Comparison of ENCODE assay signal across 14 cellular contexts in the genomic region with DNA sequence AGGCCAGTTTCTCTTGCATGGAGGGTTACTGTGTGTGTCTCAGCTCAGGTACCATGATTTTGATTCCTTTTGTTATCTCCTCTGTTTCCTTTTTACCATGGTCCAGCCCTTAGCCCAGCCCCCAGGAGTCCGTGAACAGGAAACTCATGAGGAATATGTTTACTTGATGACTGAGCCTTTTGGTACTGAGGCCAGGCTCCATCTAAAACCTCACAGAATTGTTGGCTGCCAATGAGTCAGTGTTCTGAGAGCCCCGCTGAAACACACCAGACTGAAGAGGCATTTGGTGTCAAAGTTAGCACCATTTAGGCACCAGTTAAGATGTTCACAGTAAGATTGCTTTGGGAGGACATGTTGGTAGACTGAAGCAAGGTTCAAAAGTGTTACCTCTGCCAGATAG.
DNase-seq lines count a peak whose midpoint lies in the region; ATAC-seq and TF ChIP-seq lines count a peak whose summit lies in the region.
"Had no signal": no experiment of that assay in that cellular context is flagged by ENCODE, and none has a peak within 500 bp of the region (broad histone marks: within the 10 kb centered on the region; RNA-seq: fewer than 3 reads in every experiment).

No MANE protein-coding gene starts in this region.

- intact Hi-C loops in PC-3 (cut with micrococcal nuclease) = loop anchor here (5.0 kb wide), 1 partner anchor 136 kb away; no protein-coding TSS in a partner anchor
- intact Hi-C loops in sigmoid colon (cut with DNase I) = no loop called here

- peak overlapping the region; percentile 25; the same call in 1 of the 2 replicates for H2AFZ ChIP-seq in PC-3 (ENCODE audit: low read length)

- H3K4me2 ChIP-seq in DOHH2 (ENCODE audit: low read length) (peak overlapping the region; percentile 47), PC-3 (ENCODE audit: low read length) (peak overlapping the region; percentile 27)

- no TSS peak for BruUV-seq in PC-3 (replicated peaks; lab: Mats Ljungman, UMichigan)

- H3K9me3 ChIP-seq in DOHH2 (ENCODE audit: control insufficient read depth, insufficient read depth, low read length) = no peaks in the 10 kb centered on the region
- no peaks in the 10 kb centered on the region for H3K9me3 ChIP-seq in PC-3 (ENCODE audit: low read length)
- H3K9me3 ChIP-seq in sigmoid colon = no peaks in the 10 kb centered on the region
- H3K9me3 ChIP-seq: Caco-2 had no signal

- peak; percentile 70 for ATAC-seq in PC-3
- ATAC-seq: naive thymus-derived CD8-positive, alpha-beta T cell had no signal

- 39 to 45% methylated on average over 2 of the region's 2 CpGs for WGBS in sigmoid colon, 2 donors

- H3K27ac ChIP-seq in DOHH2 (ENCODE audit: low read depth, low read length) (no peak overlapping the region), PC-3 (ENCODE audit: low read length) (peak overlapping the region; percentile 51), epithelial cell of prostate (no peak overlapping the region), sigmoid colon (peak overlapping the region in 3 of 4 donors; percentile 36 to 75 (median 58))
- H3K27ac ChIP-seq: RWPE1 had no signal

- POLR2A ChIA-PET in PC-3 (lab: Charles Lee; ENCODE audit: unreplicated experiment) = interaction anchor here (0.7 kb wide), 1 partner anchor 221 kb away, joined by 5 read pairs; no protein-coding TSS in a partner anchor

- CTCF ChIA-PET in PC-3 (lab: Charles Lee) = no interaction called here

- no peak overlapping the region for H3K9ac ChIP-seq in PC-3 (ENCODE audit: low read length)

- TF ChIP-seq POLR2A in sigmoid colon (IDR thresholded peaks at IDR 0.05) = no peak

- TF ChIP-seq CTCF in DOHH2 (IDR thresholded peaks at IDR 0.05; ENCODE audit: low read depth, low read length, poor library complexity, severe bottlenecking) = no peak
- no peak for TF ChIP-seq CTCF in PC-3 (conservative IDR thresholded peaks at IDR 0.05; ENCODE audit: low read depth, low read length)
- no peak for TF ChIP-seq CTCF in sigmoid colon (IDR thresholded peaks at IDR 0.05)

- no peak for TF ChIP-seq EP300 in sigmoid colon (IDR thresholded peaks at IDR 0.05)

- H3K9me2 ChIP-seq in DOHH2 (replicated peaks; ENCODE audit: control insufficient read depth, low read length) (no peaks in the 10 kb centered on the region), PC-3 (replicated peaks; ENCODE audit: low read length) (no peaks in the 10 kb centered on the region)

- H3F3A ChIP-seq in DOHH2 (ENCODE audit: control insufficient read depth, insufficient read depth) (no peaks in the 10 kb centered on the region), PC-3 (ENCODE audit: low read length, unreplicated experiment) (no peaks in the 10 kb centered on the region)

- H3K4me3 ChIP-seq in DOHH2 (ENCODE audit: low read length) (no peak overlapping the region), PC-3 (ENCODE audit: low read length) (no peak overlapping the region; the same call in 1 of the 2 replicates), sigmoid colon (no peak overlapping the region), H7 (ENCODE audit: insufficient read depth, low read depth, low read length) (no peak overlapping the region)

- H3K4me1 ChIP-seq in DOHH2 (ENCODE audit: control insufficient read depth, low read length) = peaks cover 12% of the 10 kb centered on the region
- peaks cover 30% of the 10 kb centered on the region for H3K4me1 ChIP-seq in PC-3 (ENCODE audit: insufficient read depth, low read length)
- H3K4me1 ChIP-seq in sigmoid colon = peaks cover 0 to 18% (median 11%) of the 10 kb centered on the region in 4 donors
- H3K4me1 ChIP-seq: Caco-2 had no signal

- H3K79me2 ChIP-seq in DOHH2 (ENCODE audit: control insufficient read depth, low read length) (no peaks in the 10 kb centered on the region), PC-3 (ENCODE audit: low read length) (no peaks in the 10 kb centered on the region)

- H3K27me3 ChIP-seq in DOHH2 (ENCODE audit: control insufficient read depth, low read length) = peaks cover 8% of the 10 kb centered on the region; the same call in 1 of the 2 replicates
- H3K27me3 ChIP-seq in PC-3 (ENCODE audit: low read length) = no peaks in the 10 kb centered on the region
- H3K27me3 ChIP-seq in sigmoid colon = no peaks in the 10 kb centered on the region
- H3K27me3 ChIP-seq in H7 (ENCODE audit: control insufficient read depth, insufficient read depth, low read length) = no peaks in the 10 kb centered on the region

- H3K36me3 ChIP-seq in DOHH2 (ENCODE audit: control insufficient read depth, low read length) = no peaks in the 10 kb centered on the region
- no peaks in the 10 kb centered on the region for H3K36me3 ChIP-seq in PC-3 (ENCODE audit: low read depth, low read length)
- H3K36me3 ChIP-seq in sigmoid colon = peaks cover 0 to 27% (median 2%) of the 10 kb centered on the region in 4 donors
- H3K36me3 ChIP-seq in H7 (replicated peaks; ENCODE audit: control insufficient read depth, insufficient read depth, low read length) = no peaks in the 10 kb centered on the region

- H4K20me1 ChIP-seq in DOHH2 (ENCODE audit: control insufficient read depth, insufficient read depth, low read depth, low read length) = no peaks in the 10 kb centered on the region
- no peaks in the 10 kb centered on the region for H4K20me1 ChIP-seq in PC-3 (ENCODE audit: low read length)

- DNase-seq in PC-3 (peak; percentile 84), epithelial cell of prostate (ENCODE audit: low read depth, low spot score) (peak; percentile 12), sigmoid colon (no peak), H7 (no peak), HuH-7.5 (ENCODE audit: low spot score) (no peak), RPMI8226 (no peak)
- DNase-seq in central memory CD4-positive, alpha-beta T cell = no peak
- DNase-seq: activated CD8-positive, alpha-beta memory T cell treated with anti-CD3 and anti-CD28 coated beads, Interleukin-2, amount 50 U/mL, for 48 hours; anterior cingulate cortex; Caco-2; naive thymus-derived CD8-positive, alpha-beta T cell; stimulated activated CD4-positive, alpha-beta T cell treated with anti-CD3 and anti-CD28 coated beads, Interleukin-12 subunit alpha, Interleukin-12 subunit beta, amount 100 ng/mL, for 4 hours had no signal

Comparison
In these comparisons a context has a peak if more than half of its experiments do, and no peak if none do; other contexts are left out.
1. H3K27ac ChIP-seq: peak in PC-3 (single experiment) and sigmoid colon (3 of 4); none in DOHH2 (single experiment) and epithelial cell of prostate (single experiment).
2. DNase-seq: peak in PC-3 (single experiment) and epithelial cell of prostate (single experiment); none in sigmoid colon (single experiment), H7 (single experiment), HuH-7.5 (single experiment), RPMI8226 (single experiment) and central memory CD4-positive, alpha-beta T cell (single experiment).